29 cellular contexts compared by ENCODE assay signal in genomic region chr1:239025223-239025622, GRCh38.
DNase-seq lines count a peak whose midpoint lies in the region; ATAC-seq and TF ChIP-seq lines count a peak whose summit lies in the region.
"Had no signal": no experiment of that assay in that cellular context is flagged by ENCODE, and none has a peak within 500 bp of the region (broad histone marks: within the 10 kb centered on the region; RNA-seq: fewer than 3 reads in every experiment).

No MANE protein-coding gene starts in this region.

- in situ Hi-C loops in gastrocnemius medialis (cut with MboI; ENCODE audit: low sequenced_read_pairs in 4 of 4): no loop called here

- intact Hi-C loops in gastrocnemius medialis (cut with DNase I; ENCODE audit: low total_unique reads): no loop called here
- intact Hi-C loops in right lobe of liver (cut with DNase I): no loop called here

- H3K4me3 ChIP-seq in gastrocnemius medialis (no peak overlapping the region), right lobe of liver (no peak overlapping the region)
- H3K4me3 ChIP-seq: BLaER1 treated with 17β-estradiol and CSF1 and Interleukin-3, amounts not matched to agents 10 nM and 100 nM; breast epithelium; prostate gland; sigmoid colon; testis; uterus had no signal

- ATAC-seq in GM18868 (IDR thresholded peaks at IDR 0.05; ENCODE audit: unreplicated experiment) (peak; percentile 88), HG03575 (IDR thresholded peaks at IDR 0.05; ENCODE audit: extremely low read depth, insufficient number of reproducible peaks, low FRiP score, unreplicated experiment) (peak; percentile 76), gastrocnemius medialis (no peak), right lobe of liver (no peak)
- ATAC-seq: left ventricle myocardium superior, WTC11 had no signal

- no peak for TF ChIP-seq CTCF in gastrocnemius medialis (IDR thresholded peaks at IDR 0.05 in 4 of 5, conservative IDR thresholded peaks at IDR 0.05 in 1 of 5)
- no peak for TF ChIP-seq CTCF in right lobe of liver (IDR thresholded peaks at IDR 0.05)

- peak; percentile 92 for DNase-seq in NOMO-1 treated with dmso at 0.1 percent for 144 hours (lab: John Stamatoyannopoulos, UW; ENCODE audit: unreplicated experiment)
- DNase-seq in globus pallidus (ENCODE audit: low spot score): peak; percentile 2
- no peak for DNase-seq in gastrocnemius medialis
- DNase-seq in NCI-H2227 treated with DMSO at 0.1 percent for 48 hours (lab: John Stamatoyannopoulos, UW): no peak
- no peak for DNase-seq in activated CD8-positive, alpha-beta memory T cell treated with anti-CD3 and anti-CD28 coated beads, Interleukin-2, amount 50 U/mL, for 4 hours
- no peak for DNase-seq in right lobe of liver
- DNase-seq: amygdala; Calu3; effector CD4-positive, alpha-beta T cell; glutamatergic neuron; GOT3; islet precursor cell; left ventricle myocardium superior; NCI-H1694 treated with DMSO at 0.1 percent for 48 hours; NCI-H2171; sigmoid colon; SK-N-SH; stimulated activated CD4-positive, alpha-beta T cell treated with anti-CD3 and anti-CD28 coated beads, Interleukin-4, amount 100 ng/mL, for 24 hours; stimulated activated naive CD4-positive, alpha-beta T cell treated with Interleukin-2 at 50 U/mL for 16 hours; testis; uterus had no signal

- H3K27me3 ChIP-seq in gastrocnemius medialis: no peaks in the 10 kb centered on the region
- H3K27me3 ChIP-seq in right lobe of liver: no peaks in the 10 kb centered on the region
- H3K27me3 ChIP-seq: BLaER1 treated with 17β-estradiol and CSF1 and Interleukin-3, amounts not matched to agents 10 nM and 100 nM; breast epithelium; neutrophil; sigmoid colon; testis; uterus had no signal

- WGBS in right lobe of liver (ENCODE audit: insufficient coverage, low coverage, low lambda C conversion rate, missing lambda C conversion rate): 60% methylated on average over 7 of the region's 7 CpGs

- H3K36me3 ChIP-seq in gastrocnemius medialis (no peaks in the 10 kb centered on the region), right lobe of liver (no peaks in the 10 kb centered on the region)
- H3K36me3 ChIP-seq: BLaER1 treated with 17β-estradiol and CSF1 and Interleukin-3, amounts not matched to agents 10 nM and 100 nM; breast epithelium; neutrophil; prostate gland; sigmoid colon; uterus had no signal

- no peak overlapping the region for H3K27ac ChIP-seq in gastrocnemius medialis
- H3K27ac ChIP-seq in right lobe of liver: no peak overlapping the region
- H3K27ac ChIP-seq: BLaER1 treated with 17β-estradiol and CSF1 and Interleukin-3, amounts not matched to agents 10 nM and 100 nM; breast epithelium; epithelial cell of prostate; neutrophil; prostate gland; sigmoid colon; testis; uterus had no signal

- no peak for TF ChIP-seq POLR2A in gastrocnemius medialis (IDR thresholded peaks at IDR 0.05)
- TF ChIP-seq POLR2A in right lobe of liver (IDR thresholded peaks at IDR 0.05): no peak

- H3K9me3 ChIP-seq in gastrocnemius medialis (no peaks in the 10 kb centered on the region), right lobe of liver (no peaks in the 10 kb centered on the region)
- H3K9me3 ChIP-seq: breast epithelium, neutrophil, prostate gland, sigmoid colon, SK-N-SH, testis, uterus had no signal

- H3K4me1 ChIP-seq in gastrocnemius medialis: no peaks in the 10 kb centered on the region
- no peaks in the 10 kb centered on the region for H3K4me1 ChIP-seq in right lobe of liver
- H3K4me1 ChIP-seq: breast epithelium, prostate gland, sigmoid colon, testis, uterus had no signal

Comparison
In these comparisons a context has a peak if more than half of its experiments do, and no peak if none do; other contexts are left out.
1. ATAC-seq: peak in GM18868 (single experiment) and HG03575 (single experiment); none in gastrocnemius medialis (0 of 2) and right lobe of liver (0 of 4).
2. DNase-seq: peak in NOMO-1 treated with dmso at 0.1 percent for 144 hours (single experiment) and globus pallidus (single experiment); none in gastrocnemius medialis (0 of 2), NCI-H2227 treated with DMSO at 0.1 percent for 48 hours (single experiment), activated CD8-positive, alpha-beta memory T cell treated with anti-CD3 and anti-CD28 coated beads, Interleukin-2, amount 50 U/mL, for 4 hours (single experiment) and right lobe of liver (0 of 3).